In the genomic region with DNA sequence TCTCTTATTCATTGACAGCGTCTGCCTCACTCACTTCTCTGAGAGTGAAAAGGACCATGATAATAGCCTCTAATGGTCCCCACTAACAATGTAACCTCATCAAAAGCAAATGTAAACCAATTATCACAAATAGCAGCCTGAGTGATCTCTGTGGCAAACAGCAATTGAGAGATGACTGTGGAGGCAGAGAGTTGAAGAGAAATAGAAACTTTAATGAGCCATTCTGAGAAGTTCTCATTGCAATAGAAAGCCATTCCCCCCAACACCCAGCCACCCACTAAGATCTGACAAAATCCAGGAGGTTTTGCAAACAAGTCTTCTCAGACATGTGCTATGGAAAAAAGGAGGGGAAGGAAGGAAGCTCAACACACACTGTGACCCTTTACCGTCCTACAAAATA, we compare ENCODE assay signal across 1 cellular context.
TF ChIP-seq lines count a peak whose summit lies in the region.

No MANE protein-coding gene starts in this region.

TF ChIP-seq in GM12878, 131 proteins besides CTCF, POLR2A, EP300 and RAD21 (continued from another document and continues in another):
- TF ChIP-seq REST (IDR thresholded peaks at IDR 0.05; ENCODE audit: low read depth, low read length) (no peak), E4F1 (IDR thresholded peaks at IDR 0.05; ENCODE audit: borderline replicate concordance, partially characterized antibody) (no peak), JUNB (IDR thresholded peaks at IDR 0.05) (no peak), SUZ12 (IDR thresholded peaks at IDR 0.05; ENCODE audit: unreplicated experiment) (no peak), POLR2AphosphoS2 (IDR thresholded peaks at IDR 0.05; ENCODE audit: low read depth, low read length) (no peak), IRF4 (IDR thresholded peaks at IDR 0.05; ENCODE audit: low read depth, low read length) (no peak), SUPT20H (IDR thresholded peaks at IDR 0.05; ENCODE audit: borderline replicate concordance, control insufficient read depth, low read depth, low read length) (no peak), LARP7 (IDR thresholded peaks at IDR 0.05) (no peak), SIN3A (IDR thresholded peaks at IDR 0.05; ENCODE audit: low read depth, low read length) (no peak), ASH2L (IDR thresholded peaks at IDR 0.05; ENCODE audit: borderline replicate concordance, low read depth) (no peak), PAX8 (IDR thresholded peaks at IDR 0.05) (no peak), ZSCAN29 (IDR thresholded peaks at IDR 0.05) (no peak), BCL11A (IDR thresholded peaks at IDR 0.05; ENCODE audit: low read depth, low read length) (peak; percentile 93; the same call in 1 of the 2 replicates), CHD4 (IDR thresholded peaks at IDR 0.05) (no peak), POU2F2 (IDR thresholded peaks at IDR 0.05; ENCODE audit: borderline replicate concordance, low read depth, low read length) (peak; percentile 30; the same call in 1 of the 3 replicates), BRCA1 (IDR thresholded peaks at IDR 0.05; ENCODE audit: low read depth, low read length) (no peak), ESRRA (IDR thresholded peaks at IDR 0.05; ENCODE audit: low read length) (no peak), DPF2 (IDR thresholded peaks at IDR 0.05) (peak; percentile 90), SRF (IDR thresholded peaks at IDR 0.05; ENCODE audit: low read depth in 2 of 2, low read length in 2 of 2) (no peak), ZBTB33 (IDR thresholded peaks at IDR 0.05) (no peak), EZH2 (IDR thresholded peaks at IDR 0.05; ENCODE audit: borderline replicate concordance, control insufficient read depth, low read depth, low read length) (no peak), E2F4 (IDR thresholded peaks at IDR 0.05; ENCODE audit: low read depth, low read length) (no peak), YY1 (IDR thresholded peaks at IDR 0.05; ENCODE audit: low read depth, low read length) (no peak), NRF1 (conservative IDR thresholded peaks at IDR 0.05; ENCODE audit: low read depth, low read length) (no peak), SREBF1 (IDR thresholded peaks at IDR 0.05; ENCODE audit: low read length) (no peak), NFXL1 (IDR thresholded peaks at IDR 0.05; ENCODE audit: borderline replicate concordance) (no peak), RB1 (IDR thresholded peaks at IDR 0.05; ENCODE audit: borderline replicate concordance) (no peak)
- TF ChIP-seq, protein P1, sequence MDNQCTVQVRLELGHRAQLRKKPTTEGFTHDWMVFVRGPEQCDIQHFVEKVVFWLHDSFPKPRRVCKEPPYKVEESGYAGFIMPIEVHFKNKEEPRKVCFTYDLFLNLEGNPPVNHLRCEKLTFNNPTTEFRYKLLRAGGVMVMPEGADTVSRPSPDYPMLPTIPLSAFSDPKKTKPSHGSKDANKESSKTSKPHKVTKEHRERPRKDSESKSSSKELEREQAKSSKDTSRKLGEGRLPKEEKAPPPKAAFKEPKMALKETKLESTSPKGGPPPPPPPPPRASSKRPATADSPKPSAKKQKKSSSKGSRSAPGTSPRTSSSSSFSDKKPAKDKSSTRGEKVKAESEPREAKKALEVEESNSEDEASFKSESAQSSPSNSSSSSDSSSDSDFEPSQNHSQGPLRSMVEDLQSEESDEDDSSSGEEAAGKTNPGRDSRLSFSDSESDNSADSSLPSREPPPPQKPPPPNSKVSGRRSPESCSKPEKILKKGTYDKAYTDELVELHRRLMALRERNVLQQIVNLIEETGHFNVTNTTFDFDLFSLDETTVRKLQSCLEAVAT (IDR thresholded peaks at IDR 0.05), result no peak; the same call in 1 of the 2 replicates
- TF ChIP-seq, protein P2, sequence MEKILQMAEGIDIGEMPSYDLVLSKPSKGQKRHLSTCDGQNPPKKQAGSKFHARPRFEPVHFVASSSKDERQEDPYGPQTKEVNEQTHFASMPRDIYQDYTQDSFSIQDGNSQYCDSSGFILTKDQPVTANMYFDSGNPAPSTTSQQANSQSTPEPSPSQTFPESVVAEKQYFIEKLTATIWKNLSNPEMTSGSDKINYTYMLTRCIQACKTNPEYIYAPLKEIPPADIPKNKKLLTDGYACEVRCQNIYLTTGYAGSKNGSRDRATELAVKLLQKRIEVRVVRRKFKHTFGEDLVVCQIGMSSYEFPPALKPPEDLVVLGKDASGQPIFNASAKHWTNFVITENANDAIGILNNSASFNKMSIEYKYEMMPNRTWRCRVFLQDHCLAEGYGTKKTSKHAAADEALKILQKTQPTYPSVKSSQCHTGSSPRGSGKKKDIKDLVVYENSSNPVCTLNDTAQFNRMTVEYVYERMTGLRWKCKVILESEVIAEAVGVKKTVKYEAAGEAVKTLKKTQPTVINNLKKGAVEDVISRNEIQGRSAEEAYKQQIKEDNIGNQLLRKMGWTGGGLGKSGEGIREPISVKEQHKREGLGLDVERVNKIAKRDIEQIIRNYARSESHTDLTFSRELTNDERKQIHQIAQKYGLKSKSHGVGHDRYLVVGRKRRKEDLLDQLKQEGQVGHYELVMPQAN (conservative IDR thresholded peaks at IDR 0.05), result no peak
- TF ChIP-seq, protein P3, sequence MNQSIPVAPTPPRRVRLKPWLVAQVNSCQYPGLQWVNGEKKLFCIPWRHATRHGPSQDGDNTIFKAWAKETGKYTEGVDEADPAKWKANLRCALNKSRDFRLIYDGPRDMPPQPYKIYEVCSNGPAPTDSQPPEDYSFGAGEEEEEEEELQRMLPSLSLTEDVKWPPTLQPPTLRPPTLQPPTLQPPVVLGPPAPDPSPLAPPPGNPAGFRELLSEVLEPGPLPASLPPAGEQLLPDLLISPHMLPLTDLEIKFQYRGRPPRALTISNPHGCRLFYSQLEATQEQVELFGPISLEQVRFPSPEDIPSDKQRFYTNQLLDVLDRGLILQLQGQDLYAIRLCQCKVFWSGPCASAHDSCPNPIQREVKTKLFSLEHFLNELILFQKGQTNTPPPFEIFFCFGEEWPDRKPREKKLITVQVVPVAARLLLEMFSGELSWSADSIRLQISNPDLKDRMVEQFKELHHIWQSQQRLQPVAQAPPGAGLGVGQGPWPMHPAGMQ (IDR thresholded peaks at IDR 0.05; ENCODE audit: borderline replicate concordance), result no peak
- TF ChIP-seq, protein P4, sequence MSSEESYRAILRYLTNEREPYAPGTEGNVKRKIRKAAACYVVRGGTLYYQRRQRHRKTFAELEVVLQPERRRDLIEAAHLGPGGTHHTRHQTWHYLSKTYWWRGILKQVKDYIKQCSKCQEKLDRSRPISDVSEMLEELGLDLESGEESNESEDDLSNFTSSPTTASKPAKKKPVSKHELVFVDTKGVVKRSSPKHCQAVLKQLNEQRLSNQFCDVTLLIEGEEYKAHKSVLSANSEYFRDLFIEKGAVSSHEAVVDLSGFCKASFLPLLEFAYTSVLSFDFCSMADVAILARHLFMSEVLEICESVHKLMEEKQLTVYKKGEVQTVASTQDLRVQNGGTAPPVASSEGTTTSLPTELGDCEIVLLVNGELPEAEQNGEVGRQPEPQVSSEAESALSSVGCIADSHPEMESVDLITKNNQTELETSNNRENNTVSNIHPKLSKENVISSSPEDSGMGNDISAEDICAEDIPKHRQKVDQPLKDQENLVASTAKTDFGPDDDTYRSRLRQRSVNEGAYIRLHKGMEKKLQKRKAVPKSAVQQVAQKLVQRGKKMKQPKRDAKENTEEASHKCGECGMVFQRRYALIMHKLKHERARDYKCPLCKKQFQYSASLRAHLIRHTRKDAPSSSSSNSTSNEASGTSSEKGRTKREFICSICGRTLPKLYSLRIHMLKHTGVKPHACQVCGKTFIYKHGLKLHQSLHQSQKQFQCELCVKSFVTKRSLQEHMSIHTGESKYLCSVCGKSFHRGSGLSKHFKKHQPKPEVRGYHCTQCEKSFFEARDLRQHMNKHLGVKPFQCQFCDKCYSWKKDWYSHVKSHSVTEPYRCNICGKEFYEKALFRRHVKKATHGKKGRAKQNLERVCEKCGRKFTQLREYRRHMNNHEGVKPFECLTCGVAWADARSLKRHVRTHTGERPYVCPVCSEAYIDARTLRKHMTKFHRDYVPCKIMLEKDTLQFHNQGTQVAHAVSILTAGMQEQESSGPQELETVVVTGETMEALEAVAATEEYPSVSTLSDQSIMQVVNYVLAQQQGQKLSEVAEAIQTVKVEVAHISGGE (CRISPR knock-in tag; IDR thresholded peaks at IDR 0.05), result no peak
- TF ChIP-seq, protein P5, sequence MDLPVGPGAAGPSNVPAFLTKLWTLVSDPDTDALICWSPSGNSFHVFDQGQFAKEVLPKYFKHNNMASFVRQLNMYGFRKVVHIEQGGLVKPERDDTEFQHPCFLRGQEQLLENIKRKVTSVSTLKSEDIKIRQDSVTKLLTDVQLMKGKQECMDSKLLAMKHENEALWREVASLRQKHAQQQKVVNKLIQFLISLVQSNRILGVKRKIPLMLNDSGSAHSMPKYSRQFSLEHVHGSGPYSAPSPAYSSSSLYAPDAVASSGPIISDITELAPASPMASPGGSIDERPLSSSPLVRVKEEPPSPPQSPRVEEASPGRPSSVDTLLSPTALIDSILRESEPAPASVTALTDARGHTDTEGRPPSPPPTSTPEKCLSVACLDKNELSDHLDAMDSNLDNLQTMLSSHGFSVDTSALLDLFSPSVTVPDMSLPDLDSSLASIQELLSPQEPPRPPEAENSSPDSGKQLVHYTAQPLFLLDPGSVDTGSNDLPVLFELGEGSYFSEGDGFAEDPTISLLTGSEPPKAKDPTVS (IDR thresholded peaks at IDR 0.05; ENCODE audit: low read depth, low read length), result no peak
- TF ChIP-seq, protein P6, sequence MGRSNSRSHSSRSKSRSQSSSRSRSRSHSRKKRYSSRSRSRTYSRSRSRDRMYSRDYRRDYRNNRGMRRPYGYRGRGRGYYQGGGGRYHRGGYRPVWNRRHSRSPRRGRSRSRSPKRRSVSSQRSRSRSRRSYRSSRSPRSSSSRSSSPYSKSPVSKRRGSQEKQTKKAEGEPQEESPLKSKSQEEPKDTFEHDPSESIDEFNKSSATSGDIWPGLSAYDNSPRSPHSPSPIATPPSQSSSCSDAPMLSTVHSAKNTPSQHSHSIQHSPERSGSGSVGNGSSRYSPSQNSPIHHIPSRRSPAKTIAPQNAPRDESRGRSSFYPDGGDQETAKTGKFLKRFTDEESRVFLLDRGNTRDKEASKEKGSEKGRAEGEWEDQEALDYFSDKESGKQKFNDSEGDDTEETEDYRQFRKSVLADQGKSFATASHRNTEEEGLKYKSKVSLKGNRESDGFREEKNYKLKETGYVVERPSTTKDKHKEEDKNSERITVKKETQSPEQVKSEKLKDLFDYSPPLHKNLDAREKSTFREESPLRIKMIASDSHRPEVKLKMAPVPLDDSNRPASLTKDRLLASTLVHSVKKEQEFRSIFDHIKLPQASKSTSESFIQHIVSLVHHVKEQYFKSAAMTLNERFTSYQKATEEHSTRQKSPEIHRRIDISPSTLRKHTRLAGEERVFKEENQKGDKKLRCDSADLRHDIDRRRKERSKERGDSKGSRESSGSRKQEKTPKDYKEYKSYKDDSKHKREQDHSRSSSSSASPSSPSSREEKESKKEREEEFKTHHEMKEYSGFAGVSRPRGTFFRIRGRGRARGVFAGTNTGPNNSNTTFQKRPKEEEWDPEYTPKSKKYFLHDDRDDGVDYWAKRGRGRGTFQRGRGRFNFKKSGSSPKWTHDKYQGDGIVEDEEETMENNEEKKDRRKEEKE (IDR thresholded peaks at IDR 0.05), result no peak
